Comparison of ENCODE assay signal across 13 cellular contexts in the genomic region with DNA sequence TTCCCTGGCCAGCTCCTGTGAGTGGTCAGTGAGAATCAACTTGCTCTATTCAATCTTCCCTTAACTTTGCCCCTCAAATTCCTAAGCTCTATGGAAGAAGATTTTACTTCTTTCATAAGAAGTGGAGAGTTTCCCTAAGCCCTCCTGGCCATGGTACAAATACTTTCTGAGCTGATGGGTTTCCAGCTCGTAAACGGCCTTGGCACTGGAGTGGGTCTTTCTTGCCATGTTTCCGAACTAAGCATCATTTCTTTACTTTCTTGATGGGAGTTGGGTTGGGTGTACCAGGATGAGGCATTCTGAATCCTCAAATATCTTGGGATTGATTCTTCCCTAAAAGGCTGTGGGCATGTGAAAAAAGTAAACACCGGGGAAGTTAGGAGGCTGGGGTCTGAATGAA.
DNase-seq lines count a peak whose midpoint lies in the region; ATAC-seq and TF ChIP-seq lines count a peak whose summit lies in the region.
"Had no signal": no experiment of that assay in that cellular context is flagged by ENCODE, and none has a peak within 500 bp of the region (broad histone marks: within the 10 kb centered on the region; RNA-seq: fewer than 3 reads in every experiment).

No MANE protein-coding gene starts in this region.

- H3K27me3 ChIP-seq in HCT116 (ENCODE audit: insufficient read depth, low read length) (peaks cover 19% of the 10 kb centered on the region), layer of hippocampus (ENCODE audit: control insufficient read depth, insufficient read depth, low read length) (no peaks in the 10 kb centered on the region), smooth muscle cell (ENCODE audit: low read depth) (no peaks in the 10 kb centered on the region)

- no peaks in the 10 kb centered on the region for H3K9me2 ChIP-seq in HCT116 (ENCODE audit: insufficient read depth)

- H3K4me3 ChIP-seq in HCT116 (replicated peaks in 1 of 2; ENCODE audit: low read depth in 1 of 2, low read length in 2 of 2) (no peak overlapping the region), smooth muscle cell (no peak overlapping the region)
- H3K4me3 ChIP-seq: HAP-1 had no signal

- no peaks in the 10 kb centered on the region for H4K20me1 ChIP-seq in HCT116 (ENCODE audit: insufficient read depth)
- no peaks in the 10 kb centered on the region for H4K20me1 ChIP-seq in smooth muscle cell (ENCODE audit: low read depth)

- H3K9ac ChIP-seq in HCT116 (ENCODE audit: low read length) (no peak overlapping the region), smooth muscle cell (ENCODE audit: low read depth) (no peak overlapping the region)

- TF ChIP-seq CTCF in HCT116 (IDR thresholded peaks at IDR 0.05 in 2 of 3, conservative IDR thresholded peaks at IDR 0.05 in 1 of 3; ENCODE audit: borderline replicate concordance in 1 of 3, insufficient read depth in 1 of 3, low read depth in 2 of 3, low read length in 2 of 3) (no peak), smooth muscle cell (IDR thresholded peaks at IDR 0.05; ENCODE audit: borderline replicate concordance, insufficient read depth, poor library complexity, severe bottlenecking) (no peak)

- no peaks in the 10 kb centered on the region for H3K79me2 ChIP-seq in HCT116 (ENCODE audit: insufficient read depth, low read length)
- H3K79me2 ChIP-seq in smooth muscle cell (ENCODE audit: low read depth) = no peaks in the 10 kb centered on the region

- no peaks in the 10 kb centered on the region for H3F3A ChIP-seq in smooth muscle cell (ENCODE audit: low read depth)

- RAD21 ChIA-PET in HCT116 (lab: Charles Lee; ENCODE audit: low non-redundant PET in 1 of 2, low total read pairs in 2 of 2, uncharacterized antibody in 2 of 2, unreplicated experiment in 2 of 2) = no interaction called here

- no TSS peak for BruUV-seq in HCT116 (replicated peaks; lab: Mats Ljungman, UMichigan)

- POLR2A ChIA-PET in HCT116 (lab: Charles Lee) = no interaction called here

- no peaks in the 10 kb centered on the region for H3K36me3 ChIP-seq in HCT116 (ENCODE audit: control insufficient read depth in 1 of 2, insufficient read depth in 2 of 2, low read length in 2 of 2)
- no peaks in the 10 kb centered on the region for H3K36me3 ChIP-seq in smooth muscle cell (ENCODE audit: low read depth)
- H3K36me3 ChIP-seq: HAP-1 had no signal

- intact Hi-C loops in HCT116 (cut with micrococcal nuclease) = no loop called here

- H2AFZ ChIP-seq in HCT116 (ENCODE audit: low read depth, low read length, poor library complexity, severe bottlenecking) = no peak overlapping the region
- H2AFZ ChIP-seq in smooth muscle cell (ENCODE audit: low read depth) = no peak overlapping the region

- DNase-seq in HCT116 (ENCODE audit: low read depth, low spot score) (no peak), ecto neural progenitor cell (ENCODE audit: low spot score) (peak; percentile 8), smooth muscle cell (lab: John Stamatoyannopoulos, UW; ENCODE audit: unreplicated experiment) (no peak), GM03348 (ENCODE audit: low spot score) (no peak)
- DNase-seq: activated CD8-positive, alpha-beta memory T cell treated with anti-CD3 and anti-CD28 coated beads, Interleukin-2, amount 50 U/mL, for 4 hours; DMS153; NCI-H1436 had no signal

- no peak overlapping the region for H3K27ac ChIP-seq in HCT116 (ENCODE audit: low read depth, low read length)
- peak overlapping the region; percentile 35 for H3K27ac ChIP-seq in layer of hippocampus (ENCODE audit: low read depth, low read length)
- peak overlapping the region; percentile 96 for H3K27ac ChIP-seq in smooth muscle cell (ENCODE audit: low read depth)
- H3K27ac ChIP-seq: VCaP had no signal

- 87% methylated on average over 4 of the region's 4 CpGs for WGBS in smooth muscle cell (ENCODE audit: low lambda C conversion rate)

- no peak for TF ChIP-seq POLR2A in HCT116 (IDR thresholded peaks at IDR 0.05; ENCODE audit: borderline replicate concordance, extremely low read depth, insufficient read depth, insufficient read length)

- H3K4me1 ChIP-seq in HCT116 (ENCODE audit: control insufficient read depth in 1 of 2, insufficient read depth in 2 of 2, low read length in 2 of 2) (peaks cover 3 to 9% of the 10 kb centered on the region in 2 experiments; a peak in 2 of 4 replicates), smooth muscle cell (ENCODE audit: low read depth) (no peaks in the 10 kb centered on the region)
- H3K4me1 ChIP-seq: HAP-1 had no signal

- CTCF ChIA-PET in HCT116 (lab: Charles Lee) = no interaction called here

- ATAC-seq in HCT116 = no peak
- ATAC-seq in HG02642 (IDR thresholded peaks at IDR 0.05; ENCODE audit: poor library complexity, unreplicated experiment) = no peak
- no peak for ATAC-seq in HG02938 (IDR thresholded peaks at IDR 0.05; ENCODE audit: unreplicated experiment)
- ATAC-seq in GM21619 (IDR thresholded peaks at IDR 0.05; ENCODE audit: unreplicated experiment) = no peak

- no peaks in the 10 kb centered on the region for H3K9me3 ChIP-seq in HCT116 (ENCODE audit: control insufficient read depth in 1 of 2, insufficient read depth in 1 of 2, low read depth in 1 of 2, low read length in 2 of 2)
- H3K9me3 ChIP-seq in smooth muscle cell (replicated peaks; ENCODE audit: low read depth) = no peaks in the 10 kb centered on the region
- H3K9me3 ChIP-seq: HAP-1 had no signal

- H3K4me2 ChIP-seq in HCT116 (ENCODE audit: low read length) (peak overlapping the region; percentile 28; the same call in 1 of the 2 replicates), smooth muscle cell (peak overlapping the region; percentile 51)

- TF ChIP-seq RAD21 in HCT116 (IDR thresholded peaks at IDR 0.05; ENCODE audit: low read depth) = no peak

TF ChIP-seq in HCT116, 20 proteins besides CTCF, POLR2A, EP300 and RAD21:
- TF ChIP-seq EZH2phosphoT487 (IDR thresholded peaks at IDR 0.05; ENCODE audit: borderline replicate concordance) (no peak), SRF (IDR thresholded peaks at IDR 0.05; ENCODE audit: low read depth) (no peak), SP1 (IDR thresholded peaks at IDR 0.05; ENCODE audit: low read depth) (no peak), EGR1 (IDR thresholded peaks at IDR 0.05; ENCODE audit: low read depth) (no peak), MAX (IDR thresholded peaks at IDR 0.05) (no peak)
